6 cellular contexts compared by ENCODE assay signal in genomic region chr1:117759535-117759934, GRCh38.
"Had no signal": no experiment of that assay in that cellular context is flagged by ENCODE, and none has a peak within 500 bp of the region (broad histone marks: within the 10 kb centered on the region; RNA-seq: fewer than 3 reads in every experiment).

No MANE protein-coding gene starts in this region.

- H3K36me3 ChIP-seq: brain microvascular endothelial cell, WERI-Rb-1 had no signal

- H3K27me3 ChIP-seq: brain microvascular endothelial cell had no signal

- H2AFZ ChIP-seq: PC-9 had no signal

- H3K27ac ChIP-seq: brain microvascular endothelial cell, PC-9, RWPE1, WERI-Rb-1 had no signal

- DNase-seq: activated CD8-positive, alpha-beta memory T cell treated with anti-CD3 and anti-CD28 coated beads, Interleukin-2, amount 50 U/mL, for 48 hours; SIG-M5 had no signal
